28 cellular contexts compared by ENCODE assay signal in genomic region chr1:58732087-58732486, GRCh38. TPM values are rescaled to one million over a fixed set of nuclear protein-coding genes. Genes with fewer than 3 reads are reported as not detected.
DNase-seq lines count a peak whose midpoint lies in the region; ATAC-seq and TF ChIP-seq lines count a peak whose summit lies in the region.
"Had no signal": no experiment of that assay in that cellular context is flagged by ENCODE, and none has a peak within 500 bp of the region (broad histone marks: within the 10 kb centered on the region; RNA-seq: fewer than 3 reads in every experiment).

No MANE protein-coding gene starts in this region.

- TF ChIP-seq CTCF in left ventricle myocardium inferior (IDR thresholded peaks at IDR 0.05; ENCODE audit: borderline replicate concordance) (no peak), suprapubic skin (IDR thresholded peaks at IDR 0.05) (no peak)

- intact Hi-C loops in left ventricle myocardium superior (cut with micrococcal nuclease): no loop called here
- intact Hi-C loops in left ventricle myocardium inferior (cut with micrococcal nuclease): loop anchor here (10.0 kb wide), 1 partner anchor 1033 kb away; no protein-coding TSS in a partner anchor

- DNase-seq in left ventricle myocardium superior (no peak), left ventricle myocardium inferior (no peak), astrocyte of the hippocampus (ENCODE audit: low read depth, low spot score) (peak; percentile 29), fibroblast of peridontal ligament (ENCODE audit: extremely low read depth) (peak; percentile 88), suprapubic skin (ENCODE audit: low spot score in 2 of 2) (no peak), HuH-7.5 (ENCODE audit: low spot score) (no peak)
- no peak for DNase-seq in stimulated activated naive CD4-positive, alpha-beta T cell (lab: John Stamatoyannopoulos, UW)
- DNase-seq: activated CD4-positive, alpha-beta T cell treated with anti-CD3 and anti-CD28 coated beads, Interleukin-2, amount 50 U/mL, for 48 hours; activated CD8-positive, alpha-beta memory T cell treated with anti-CD3 and anti-CD28 coated beads, Interleukin-2, amount 50 U/mL, for 4 hours; DMS153; dorsolateral prefrontal cortex; lower lobe of right lung; mucosa of descending colon; NCI-H1417; NCI-H2081; NCI-H2227 treated with DMSO at 0.1 percent for 48 hours; NCI-H526 treated with DMSO at 0.1 percent for 48 hours; ovary; Peyer's patch; right cardiac atrium; spleen; upper lobe of left lung had no signal

- H3K4me3 ChIP-seq in left ventricle myocardium inferior (no peak overlapping the region), suprapubic skin (no peak overlapping the region)
- H3K4me3 ChIP-seq: A549, ascending aorta, dorsolateral prefrontal cortex, lower lobe of right lung, mucosa of descending colon, ovary, Peyer's patch, spleen, upper lobe of left lung had no signal

- ATAC-seq in left ventricle myocardium superior (peak; percentile 44), HG02798 (IDR thresholded peaks at IDR 0.05; ENCODE audit: poor library complexity, unreplicated experiment) (no peak)
- ATAC-seq: A549; activated naive CD4-positive, alpha-beta T cell treated with anti-CD3 and anti-CD28 coated beads, Interleukin-2, amount 50 U/mL, for 72 hours; activated T-helper 17 cell treated with anti-CD3 and anti-CD28 coated beads, Interleukin-2, amount 50 U/mL, for 72 hours; lower lobe of right lung; mucosa of descending colon; WTC11 had no signal

- H3K27me3 ChIP-seq in left ventricle myocardium inferior (ENCODE audit: low read depth) (no peaks in the 10 kb centered on the region), suprapubic skin (no peaks in the 10 kb centered on the region)
- H3K27me3 ChIP-seq: ascending aorta, dorsolateral prefrontal cortex, ovary, Peyer's patch, spleen, upper lobe of left lung had no signal

- H3K4me1 ChIP-seq in left ventricle myocardium inferior: peaks cover 9% of the 10 kb centered on the region
- H3K4me1 ChIP-seq in suprapubic skin: peaks cover 17% of the 10 kb centered on the region
- H3K4me1 ChIP-seq: lower lobe of right lung, Peyer's patch, upper lobe of left lung had no signal

- H3K36me3 ChIP-seq in left ventricle myocardium inferior: no peaks in the 10 kb centered on the region
- H3K36me3 ChIP-seq in suprapubic skin: no peaks in the 10 kb centered on the region
- H3K36me3 ChIP-seq: ascending aorta, lower lobe of right lung, ovary, Peyer's patch, spleen, upper lobe of left lung had no signal

- no peak for TF ChIP-seq EP300 in suprapubic skin (IDR thresholded peaks at IDR 0.05)

- TF ChIP-seq POLR2A in suprapubic skin (IDR thresholded peaks at IDR 0.05): no peak

- WGBS in suprapubic skin: 46% methylated on average over 2 of the region's 2 CpGs

- H3K9me3 ChIP-seq in left ventricle myocardium inferior (replicated peaks) (no peaks in the 10 kb centered on the region), suprapubic skin (no peaks in the 10 kb centered on the region)
- H3K9me3 ChIP-seq: A549, ascending aorta, lower lobe of right lung, mucosa of descending colon, ovary, Peyer's patch, spleen, upper lobe of left lung had no signal

- no peak overlapping the region for H3K27ac ChIP-seq in left ventricle myocardium inferior (replicated peaks)
- H3K27ac ChIP-seq in suprapubic skin: peak overlapping the region; percentile 57
- H3K27ac ChIP-seq: A549, dorsolateral prefrontal cortex, lower lobe of right lung, ovary, Peyer's patch, spleen, upper lobe of left lung had no signal

RNA-seq across cellular contexts. Expression of gene MYSM1, which starts 32.2 kb away (rescaled TPM):
- total RNA-seq in left ventricle myocardium superior (22.3 TPM), left ventricle myocardium inferior (20.4 TPM), suprapubic skin (10 to 100 TPM; 21.5 to 62.4 (median 25.1) TPM)

RNA-seq across cellular contexts. Expression of gene JUN, which starts 51.8 kb away (rescaled TPM):
- total RNA-seq in left ventricle myocardium superior (54.6 TPM), left ventricle myocardium inferior (101 TPM), suprapubic skin (100 to 1,000 TPM; 137 to 458 (median 151) TPM)

Comparison
In these comparisons a context has a peak if more than half of its experiments do, and no peak if none do; other contexts are left out.
1. DNase-seq: peak in astrocyte of the hippocampus (single experiment) and fibroblast of peridontal ligament (single experiment); none in left ventricle myocardium superior (single experiment), left ventricle myocardium inferior (single experiment), suprapubic skin (0 of 2), HuH-7.5 (single experiment) and stimulated activated naive CD4-positive, alpha-beta T cell (0 of 6).